In genomic region chr1:70909262-70909817, GRCh38 we compare ENCODE assay signal across 12 cellular contexts.
"Had no signal": no experiment of that assay in that cellular context is flagged by ENCODE, and none has a peak within 500 bp of the region (broad histone marks: within the 10 kb centered on the region; RNA-seq: fewer than 3 reads in every experiment).

No MANE protein-coding gene starts in this region.

- H3K9me3 ChIP-seq: breast epithelium, stomach, thoracic aorta had no signal

- H3K27me3 ChIP-seq: breast epithelium, stomach had no signal

- H3K27ac ChIP-seq: breast epithelium, skin epidermis, stomach, thoracic aorta had no signal

- ATAC-seq: left colon had no signal

- H3K36me3 ChIP-seq: breast epithelium, stomach, thoracic aorta had no signal

- DNase-seq: activated CD4-positive, alpha-beta T cell treated with anti-CD3 and anti-CD28 coated beads for 4 hours; activated gamma-delta T cell; activated T-cell treated with anti-CD3 and anti-CD28 coated beads, Interleukin-2, amount 50 U/mL, for 1 hour; anterior cingulate cortex; hypothalamus; left colon; midbrain; stomach had no signal

- H3K4me1 ChIP-seq: breast epithelium, stomach had no signal

- H3K4me3 ChIP-seq: breast epithelium, lung, skin epidermis, stomach, thoracic aorta had no signal
